ENCODE assay signal across 8 cellular contexts in genomic region chr2:9310390-9310789, GRCh38.
A peak's percentile ranks its signal among the peaks of the same experiment; 100 is the strongest.
DNase-seq lines count a peak whose midpoint lies in the region; ATAC-seq and TF ChIP-seq lines count a peak whose summit lies in the region.

No MANE protein-coding gene starts in this region.

- peak; percentile 45 for DNase-seq in HS-27A (ENCODE audit: low read depth)
- peak; percentile 90 for DNase-seq in brain microvascular endothelial cell
- peak; percentile 73 for DNase-seq in kidney epithelial cell (ENCODE audit: low read depth)
- DNase-seq in thoracic aorta (ENCODE audit: low spot score) = no peak
- DNase-seq in NAMALWA (ENCODE audit: low spot score) = no peak
- no peak for DNase-seq in midbrain (lab: John Stamatoyannopoulos, UW)
- no peak for DNase-seq in activated CD4-positive, alpha-beta T cell treated with anti-CD3 and anti-CD28 coated beads for 48 hours
- no peak for DNase-seq in MM.1S

- no peak overlapping the region for H3K4me3 ChIP-seq in brain microvascular endothelial cell (ENCODE audit: low read depth, low read length)
- H3K4me3 ChIP-seq in kidney epithelial cell (ENCODE audit: low read depth, low read length) = no peak overlapping the region
- no peak overlapping the region for H3K4me3 ChIP-seq in thoracic aorta
- H3K4me3 ChIP-seq in MM.1S (ENCODE audit: low read length) = no peak overlapping the region

- no peak overlapping the region for H3K9ac ChIP-seq in MM.1S (ENCODE audit: low read length)

- H4K20me1 ChIP-seq in MM.1S (ENCODE audit: insufficient read depth, low read length) = no peaks in the 10 kb centered on the region

- TF ChIP-seq CTCF in brain microvascular endothelial cell (IDR thresholded peaks at IDR 0.05; ENCODE audit: low read depth, low read length, missing control alignments) = no peak
- no peak for TF ChIP-seq CTCF in kidney epithelial cell (IDR thresholded peaks at IDR 0.05; ENCODE audit: insufficient read depth, low read length, poor library complexity, severe bottlenecking)
- no peak for TF ChIP-seq CTCF in thoracic aorta (IDR thresholded peaks at IDR 0.05)
- no peak for TF ChIP-seq CTCF in MM.1S (IDR thresholded peaks at IDR 0.05; ENCODE audit: low read length)

- no peaks in the 10 kb centered on the region for H3K9me2 ChIP-seq in MM.1S (replicated peaks; ENCODE audit: insufficient read depth, low read length)

- H3K4me2 ChIP-seq in MM.1S (ENCODE audit: low read depth, low read length) = no peak overlapping the region

- peaks cover 23% of the 10 kb centered on the region for H3F3A ChIP-seq in MM.1S (ENCODE audit: insufficient read depth, low read length)

- H3K36me3 ChIP-seq in brain microvascular endothelial cell (replicated peaks) (no peaks in the 10 kb centered on the region), kidney epithelial cell (ENCODE audit: control insufficient read depth, insufficient read depth, low read length) (no peaks in the 10 kb centered on the region), thoracic aorta (no peaks in the 10 kb centered on the region), MM.1S (replicated peaks; ENCODE audit: insufficient read depth, low read length) (no peaks in the 10 kb centered on the region)

- no peaks in the 10 kb centered on the region for H3K9me3 ChIP-seq in thoracic aorta
- no peaks in the 10 kb centered on the region for H3K9me3 ChIP-seq in MM.1S (replicated peaks; ENCODE audit: insufficient read depth, low read length)

- no peak overlapping the region for H2AFZ ChIP-seq in MM.1S (ENCODE audit: low read length)

- H3K79me2 ChIP-seq in MM.1S (ENCODE audit: low read length) = peaks cover 58% of the 10 kb centered on the region

- H3K4me1 ChIP-seq in thoracic aorta (ENCODE audit: control insufficient read depth in 1 of 2, low read depth in 2 of 2) = peaks cover 36 to 66% of the 10 kb centered on the region in 2 donors
- peaks cover 36% of the 10 kb centered on the region for H3K4me1 ChIP-seq in MM.1S (ENCODE audit: low read length)

- ATAC-seq in thoracic aorta (ENCODE audit: insufficient number of reproducible peaks, low FRiP score, low read depth) = peak; percentile 58

- no peaks in the 10 kb centered on the region for H3K27me3 ChIP-seq in brain microvascular endothelial cell (replicated peaks)
- no peaks in the 10 kb centered on the region for H3K27me3 ChIP-seq in kidney epithelial cell (ENCODE audit: control insufficient read depth, insufficient read depth, low read length)
- H3K27me3 ChIP-seq in thoracic aorta (replicated peaks; ENCODE audit: insufficient read depth) = no peaks in the 10 kb centered on the region
- H3K27me3 ChIP-seq in MM.1S (replicated peaks; ENCODE audit: insufficient read depth, low read length) = no peaks in the 10 kb centered on the region

- H3K27ac ChIP-seq in brain microvascular endothelial cell = peak overlapping the region; percentile 96
- peak overlapping the region; percentile 82 to 91 for H3K27ac ChIP-seq in thoracic aorta
- no peak overlapping the region for H3K27ac ChIP-seq in MM.1S (ENCODE audit: low read length)

- in situ Hi-C loops in brain microvascular endothelial cell (cut with HindIII; ENCODE audit: low pct_ligation_motif_present, low sequenced_read_pairs) = no loop called here

Comparison
In these comparisons a context has a peak if more than half of its experiments do, and no peak if none do; other contexts are left out.
1. DNase-seq: peak in HS-27A (single experiment), brain microvascular endothelial cell (single experiment) and kidney epithelial cell (single experiment); none in thoracic aorta (single experiment), NAMALWA (single experiment), midbrain (single experiment), activated CD4-positive, alpha-beta T cell treated with anti-CD3 and anti-CD28 coated beads for 48 hours (single experiment) and MM.1S (single experiment).